In genomic region chr11:36258730-36259360, GRCh38 we compare ENCODE assay signal across 8 cellular contexts. TPM values are rescaled to one million over a fixed set of nuclear protein-coding genes. Genes with fewer than 3 reads are reported as not detected.
DNase-seq lines count a peak whose midpoint lies in the region; ATAC-seq and TF ChIP-seq lines count a peak whose summit lies in the region.

No MANE protein-coding gene starts in this region.

- 38% methylated on average over 12 of the region's 12 CpGs; no CpG with 5 or more reads in 1 of the 2 donors for WGBS in transverse colon (ENCODE audit: low coverage in 1 of 2), 2 donors

- H3K27ac ChIP-seq in lower lobe of right lung (no peak overlapping the region), transverse colon (no peak overlapping the region)

- in situ Hi-C loops in transverse colon (cut with MboI; ENCODE audit: low pct_ligation_motif_present in 1 of 4, low pct_unique_long_range_greater_than_20kb in 1 of 4, low sequenced_read_pairs in 3 of 4), result loop anchor here in 3 of 4 donors (25.0 kb wide), 3 partner anchors 222 to 647 kb away; partner anchors contain the start of gene FJX1 (in 1 of the 3)

- TF ChIP-seq EP300 in transverse colon (IDR thresholded peaks at IDR 0.05; ENCODE audit: low read depth), result no peak

- intact Hi-C loops in lower lobe of right lung (cut with DNase I) (loop anchor here (5.0 kb wide), 1 partner anchor 642 kb away; the partner anchor contains the start of gene FJX1), transverse colon (cut with DNase I; ENCODE audit: low total_unique reads) (no loop called here)

- DNase-seq in NCI-H2107 treated with DMSO at 0.1 percent for 48 hours (lab: John Stamatoyannopoulos, UW; ENCODE audit: unreplicated experiment) (peak; percentile 25), NCI-H2107 (lab: John Stamatoyannopoulos, UW) (no peak), LHCN-M2 (ENCODE audit: low read depth) (peak; percentile 67), SHP77 treated with DMSO at 0.1 percent for 48 hours (lab: John Stamatoyannopoulos, UW) (peak; percentile 59), dermis microvascular lymphatic vessel endothelial cell (ENCODE audit: low read depth in 2 of 2) (peak; percentile 49 to 81), lower lobe of right lung (no peak), transverse colon (peak; percentile 32)

- peak; percentile 61 for TF ChIP-seq CTCF in lower lobe of right lung (IDR thresholded peaks at IDR 0.05)
- peak; percentile 29 to 47 (median 45) for TF ChIP-seq CTCF in transverse colon (IDR thresholded peaks at IDR 0.05)

- no peak for TF ChIP-seq POLR2A in transverse colon (IDR thresholded peaks at IDR 0.05)

- H3K4me3 ChIP-seq in lower lobe of right lung (no peak overlapping the region), transverse colon (no peak overlapping the region)

- ATAC-seq in lower lobe of right lung, result peak; percentile 83 to 84
- no peak for ATAC-seq in GM18870 (IDR thresholded peaks at IDR 0.05; ENCODE audit: unreplicated experiment)

- H3K9me3 ChIP-seq in lower lobe of right lung (peaks cover 4% of the 10 kb centered on the region), transverse colon (no peaks in the 10 kb centered on the region)

- H3K27me3 ChIP-seq in lower lobe of right lung (ENCODE audit: low read depth) (peaks cover 4% of the 10 kb centered on the region), transverse colon (peaks cover 19% of the 10 kb centered on the region)

- no peaks in the 10 kb centered on the region for H3K4me1 ChIP-seq in lower lobe of right lung
- H3K4me1 ChIP-seq in transverse colon, result no peaks in the 10 kb centered on the region

- H3K36me3 ChIP-seq in lower lobe of right lung, result no peaks in the 10 kb centered on the region
- no peaks in the 10 kb centered on the region for H3K36me3 ChIP-seq in transverse colon

RNA-seq across cellular contexts. Expression of gene COMMD9, which starts 30.4 kb away (rescaled TPM):
- total RNA-seq in LHCN-M2 (2014; rRNA removed) (58.2 and 64.0 TPM in 2 replicates), dermis microvascular lymphatic vessel endothelial cell (12.8 and 34.6 TPM in 2 replicates), lower lobe of right lung (85.7 TPM), transverse colon (10 to 100 TPM; 22.4 to 46.2 (median 33.9) TPM)
- polyA plus RNA-seq in LHCN-M2 (2012), result 95.0 TPM

RNA-seq across cellular contexts. Expression of gene PRR5L, which starts 37.2 kb away (rescaled TPM):
- total RNA-seq in LHCN-M2 (2014; rRNA removed) (19.3 and 22.8 TPM in 2 replicates), dermis microvascular lymphatic vessel endothelial cell (5.1 and 5.4 TPM in 2 replicates), lower lobe of right lung (24.9 TPM), transverse colon (100 to 1,000 TPM; 203 to 418 (median 251) TPM)
- polyA plus RNA-seq in LHCN-M2 (2012), result 30.7 TPM

Comparison
In these comparisons a context has a peak if more than half of its experiments do, and no peak if none do; other contexts are left out.
1. DNase-seq: peak in NCI-H2107 treated with DMSO at 0.1 percent for 48 hours (single experiment), LHCN-M2 (single experiment), SHP77 treated with DMSO at 0.1 percent for 48 hours (single experiment), dermis microvascular lymphatic vessel endothelial cell (2 of 2) and transverse colon (single experiment); none in NCI-H2107 (single experiment) and lower lobe of right lung (single experiment).